8 cellular contexts compared by ENCODE assay signal in the genomic region with DNA sequence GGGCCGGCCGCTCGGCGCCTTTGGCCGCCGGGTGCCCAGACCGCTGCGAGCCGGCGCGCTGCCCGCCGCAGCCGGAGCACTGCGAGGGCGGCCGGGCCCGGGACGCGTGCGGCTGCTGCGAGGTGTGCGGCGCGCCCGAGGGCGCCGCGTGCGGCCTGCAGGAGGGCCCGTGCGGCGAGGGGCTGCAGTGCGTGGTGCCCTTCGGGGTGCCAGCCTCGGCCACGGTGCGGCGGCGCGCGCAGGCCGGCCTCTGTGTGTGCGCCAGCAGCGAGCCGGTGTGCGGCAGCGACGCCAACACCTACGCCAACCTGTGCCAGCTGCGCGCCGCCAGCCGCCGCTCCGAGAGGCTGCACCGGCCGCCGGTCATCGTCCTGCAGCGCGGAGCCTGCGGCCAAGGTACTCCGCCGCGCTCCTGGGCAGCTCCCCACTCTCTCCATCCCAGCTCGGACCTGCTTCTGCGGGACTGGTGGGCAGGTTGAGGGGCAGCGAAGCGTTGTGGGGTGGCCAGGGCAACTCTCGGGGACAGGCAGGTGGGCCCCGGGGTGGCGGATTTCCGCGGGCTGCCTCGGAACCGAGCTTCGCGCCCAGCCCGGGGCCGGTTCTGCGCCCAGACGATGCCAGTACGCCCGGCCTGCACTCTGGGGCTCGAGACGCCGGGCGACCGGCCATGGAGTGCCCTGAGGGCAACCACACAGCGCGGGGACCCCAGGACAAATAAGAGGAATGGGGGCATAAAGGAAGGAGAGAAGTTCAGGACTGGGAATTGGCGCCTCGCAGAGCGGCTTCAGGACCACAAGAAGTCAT. TPM values are rescaled to one million over a fixed set of nuclear protein-coding genes. Genes with fewer than 3 reads are reported as not detected.
DNase-seq lines count a peak whose midpoint lies in the region; ATAC-seq and TF ChIP-seq lines count a peak whose summit lies in the region.
"Had no signal": no experiment of that assay in that cellular context is flagged by ENCODE, and none has a peak within 500 bp of the region (broad histone marks: within the 10 kb centered on the region; RNA-seq: fewer than 3 reads in every experiment).

No MANE protein-coding gene starts in this region.

- H2AK5ac ChIP-seq in IMR-90 (ENCODE audit: low read depth, low read length): no peak overlapping the region

- peak overlapping the region; percentile 9; the same call in 1 of the 2 replicates for H2BK20ac ChIP-seq in IMR-90 (ENCODE audit: low read depth, low read length)

- H3K9ac ChIP-seq in IMR-90 (ENCODE audit: low read depth, low read length) (peak overlapping the region; percentile 50), iPS-20b (ENCODE audit: low read depth, low read length) (peak overlapping the region; percentile 18; the same call in 1 of the 2 replicates)

- H3K4me3 ChIP-seq in IMR-90 (ENCODE audit: insufficient read depth, low read depth, low read length) (peak overlapping the region; percentile 52), iPS-20b (ENCODE audit: low read length) (peak overlapping the region; percentile 76), skin epidermis (peak overlapping the region; percentile 63 to 72 (median 66))

- H4K20me1 ChIP-seq in IMR-90 (ENCODE audit: insufficient read depth, low read length): peaks cover 7% of the 10 kb centered on the region; the same call in 1 of the 2 replicates

- peak overlapping the region; percentile 59; the same call in 1 of the 2 replicates for H3K4ac ChIP-seq in IMR-90 (ENCODE audit: low read depth, low read length)

- in situ Hi-C loops in IMR-90 (cut with MboI; ENCODE audit: low sequenced_read_pairs): loop anchor here (10.0 kb wide), 1 partner anchor 337 kb away; no protein-coding TSS in a partner anchor

- H3K9me3 ChIP-seq in IMR-90 (ENCODE audit: control insufficient read depth, insufficient read depth, low read length) (no peaks in the 10 kb centered on the region), iPS-20b (ENCODE audit: insufficient read depth, low read depth, low read length) (no peaks in the 10 kb centered on the region; the same call in 1 of the 2 replicates)

- CTCF ChIA-PET in IMR-90 (lab: Yijun Ruan, JAX): no interaction called here

- H2BK120ac ChIP-seq in IMR-90 (ENCODE audit: low read depth, low read length): peak overlapping the region; percentile 58; the same call in 1 of the 2 replicates

- intact Hi-C loops in IMR-90 (cut with micrococcal nuclease): loop anchor here (1.0 to 5.0 kb wide), 3 partner anchors 7 to 103 kb away; no protein-coding TSS in a partner anchor

- H2BK15ac ChIP-seq in IMR-90 (ENCODE audit: low read depth, low read length): no peak overlapping the region; the same call in 2 of the 3 replicates

- dilution Hi-C loops in IMR-90 (cut with HindIII; ENCODE audit: low sequenced_read_pairs, unreplicated experiment): no loop called here

- no peak overlapping the region for H4K5ac ChIP-seq in IMR-90 (ENCODE audit: low read depth, low read length)

- peak overlapping the region; percentile 92 for H3K23ac ChIP-seq in IMR-90 (ENCODE audit: low read depth, low read length)

- peak; percentile 47 for ATAC-seq in IMR-90 (ENCODE audit: low read depth)
- no peak for ATAC-seq in GM18907 (IDR thresholded peaks at IDR 0.05; ENCODE audit: unreplicated experiment)

- H2AFZ ChIP-seq in IMR-90 (replicated peaks; ENCODE audit: low read length, poor library complexity): peak overlapping the region; percentile 91

- peaks cover 12% of the 10 kb centered on the region for H3K4me1 ChIP-seq in IMR-90 (ENCODE audit: control insufficient read depth, insufficient read depth, low read length)
- peaks cover 3% of the 10 kb centered on the region; the same call in 1 of the 2 replicates for H3K4me1 ChIP-seq in iPS-20b (ENCODE audit: insufficient read depth, low read length)

- H3K4me2 ChIP-seq in IMR-90 (ENCODE audit: low read depth, low read length): peak overlapping the region; percentile 76

- peaks cover 2% of the 10 kb centered on the region for H3K27me3 ChIP-seq in IMR-90 (ENCODE audit: control insufficient read depth, insufficient read depth, low read length)
- peaks cover 91% of the 10 kb centered on the region for H3K27me3 ChIP-seq in iPS-20b (ENCODE audit: insufficient read depth, low read length)

- BruUV-seq in IMR-90 (replicated peaks; lab: Mats Ljungman, UMichigan): TSS peak; percentile 95

- peak overlapping the region; percentile 83 for H2AK9ac ChIP-seq in IMR-90 (replicated peaks; ENCODE audit: low read depth, low read length, poor library complexity)

- POLR2A ChIA-PET in IMR-90 (lab: Charles Lee; ENCODE audit: unreplicated experiment): no interaction called here

- no peak overlapping the region for H3K56ac ChIP-seq in IMR-90 (ENCODE audit: extremely low read depth, insufficient read depth, low read length)

- H3K79me1 ChIP-seq in IMR-90 (ENCODE audit: low read depth in 1 of 2, low read length in 2 of 2): peaks cover 2 to 16% of the 10 kb centered on the region in 2 experiments; a peak in 3 of 4 replicates

- no peak overlapping the region for H4K91ac ChIP-seq in IMR-90 (ENCODE audit: insufficient read depth, low read depth, low read length)

- TF ChIP-seq CTCF in IMR-90 (conservative IDR thresholded peaks at IDR 0.05; ENCODE audit: low read depth, low read length): no peak

- H3K14ac ChIP-seq in IMR-90 (replicated peaks; ENCODE audit: low read depth, low read length): peak overlapping the region; percentile 83; the same call in 1 of the 2 replicates

- 0 out of 2 replicates have a peak, but pooled peaks cover 6% of the 10 kb centered on the region for H3K9me1 ChIP-seq in IMR-90 (ENCODE audit: insufficient read depth, low read length)

- no peak for TF ChIP-seq RAD21 in IMR-90 (IDR thresholded peaks at IDR 0.05; ENCODE audit: low read length)

- no peak overlapping the region for H3K18ac ChIP-seq in IMR-90 (ENCODE audit: low read depth, low read length)

- DNase-seq in IMR-90 (no peak), DMS153 treated with DMSO at 0.1 percent for 48 hours (lab: John Stamatoyannopoulos, UW; ENCODE audit: unreplicated experiment) (no peak), iPS-NIHi7 (ENCODE audit: extremely low spot score) (no peak)

- WGBS in IMR-90 (ENCODE audit: extremely low coverage in 2 of 2, insufficient read length in 1 of 2), 2 experiments: 0% methylated on average over 19 of the region's 95 CpGs; no CpG with 5 or more reads in 1 of the 2 experiments

- peak overlapping the region; percentile 38 to 67; a peak in 2 of 4 replicates for H4K8ac ChIP-seq in IMR-90 (ENCODE audit: low read depth in 2 of 2, low read length in 2 of 2)

- peak overlapping the region; percentile 11 for H2BK5ac ChIP-seq in IMR-90 (ENCODE audit: low read depth, low read length, poor library complexity, severe bottlenecking)

- H3K27ac ChIP-seq in IMR-90 (ENCODE audit: insufficient read depth, low read length) (peak overlapping the region; percentile 32), angular gyrus (ENCODE audit: low read depth, low read length) (peak overlapping the region; percentile 38), iPS-20b (ENCODE audit: low read length) (no peak overlapping the region), skin epidermis (peak overlapping the region; percentile 47 to 91 (median 80))

- H3K36me3 ChIP-seq in IMR-90 (ENCODE audit: control insufficient read depth, insufficient read depth, low read length) (no peaks in the 10 kb centered on the region; the same call in 1 of the 2 replicates), iPS-20b (ENCODE audit: insufficient read depth, low read depth, low read length) (no peaks in the 10 kb centered on the region)

- TF ChIP-seq POLR2A in IMR-90 (IDR thresholded peaks at IDR 0.05; ENCODE audit: low read depth, low read length): no peak

TF ChIP-seq in IMR-90, 13 proteins besides CTCF, POLR2A, EP300 and RAD21:
- TF ChIP-seq USF2 (IDR thresholded peaks at IDR 0.05; ENCODE audit: low read depth, low read length) (no peak), BHLHE40 (IDR thresholded peaks at IDR 0.05; ENCODE audit: low read depth, low read length) (peak; percentile 28; the same call in 1 of the 2 replicates)
TF ChIP-seq in IMR-90: peak in this region for 1.

RNA-seq across cellular contexts. Expression of gene HTRA1, which starts 0.6 kb away (rescaled TPM):
- total RNA-seq in IMR-90 (2012; rRNA removed): 23.1 and 28.5 TPM in 2 replicates
- polyA plus RNA-seq in IMR-90 (2012; rRNA removed): 94.9 and 108 TPM in 2 replicates
- polyA plus RNA-seq in IMR-90 (2012; cell fraction: cytosol; rRNA removed): 64.6 and 74.8 TPM in 2 replicates
- polyA plus RNA-seq in IMR-90 (2012; cell fraction: nucleus; rRNA removed; ENCODE audit: low replicate concordance): 18.9 and 71.3 TPM in 2 replicates

RNA-seq across cellular contexts. Expression of gene ARMS2, which starts 7.5 kb away (rescaled TPM):
- total RNA-seq in IMR-90 (2012; rRNA removed): not detected in 2 replicates
- not detected in 2 replicates for polyA plus RNA-seq in IMR-90 (2012; rRNA removed)
- polyA plus RNA-seq in IMR-90 (2012; cell fraction: cytosol; rRNA removed): not detected in 2 replicates
- 0.10 TPM in 1 of 2 replicates, not detected in the other for polyA plus RNA-seq in IMR-90 (2012; cell fraction: nucleus; rRNA removed; ENCODE audit: low replicate concordance)
- total RNA-seq: renal cortical epithelial cell had no signal
